1 cellular context compared by ENCODE assay signal in genomic region chr16:67233596-67233995, GRCh38.
TF ChIP-seq lines count a peak whose summit lies in the region.

No MANE protein-coding gene starts in this region.

TF ChIP-seq in GM23338, 12 proteins besides CTCF, POLR2A, EP300 and RAD21:
- TF ChIP-seq ZNF462 (CRISPR knock-in tag; IDR thresholded peaks at IDR 0.05) (no peak), ZNF331 (CRISPR knock-in tag; IDR thresholded peaks at IDR 0.05; ENCODE audit: low read depth) (no peak), ETS1 (IDR thresholded peaks at IDR 0.05) (no peak), NANOG (IDR thresholded peaks at IDR 0.05; ENCODE audit: borderline replicate concordance) (no peak), STAT1 (IDR thresholded peaks at IDR 0.05; ENCODE audit: unreplicated experiment) (no peak), CREB1 (CRISPR knock-in tag; IDR thresholded peaks at IDR 0.05; ENCODE audit: low read depth) (no peak), JUNB (IDR thresholded peaks at IDR 0.05; ENCODE audit: unreplicated experiment) (no peak), POLR2AphosphoS5 (IDR thresholded peaks at IDR 0.05; ENCODE audit: low read depth) (no peak), EZH2 (IDR thresholded peaks at IDR 0.05; ENCODE audit: low read depth, unreplicated experiment) (no peak), REST (IDR thresholded peaks at IDR 0.05; ENCODE audit: unreplicated experiment) (no peak), ZNF114 (CRISPR knock-in tag; IDR thresholded peaks at IDR 0.05) (no peak), EZH2phosphoT487 (IDR thresholded peaks at IDR 0.05; ENCODE audit: unreplicated experiment) (no peak)
